In genomic region chr10:122866757-122867482, GRCh38 we compare ENCODE assay signal across 18 cellular contexts. TPM values are rescaled to one million over a fixed set of nuclear protein-coding genes. Genes with fewer than 3 reads are reported as not detected.
"Had no signal": no experiment of that assay in that cellular context is flagged by ENCODE, and none has a peak within 500 bp of the region (broad histone marks: within the 10 kb centered on the region; RNA-seq: fewer than 3 reads in every experiment).

No MANE protein-coding gene starts in this region.

RNA-seq across cellular contexts. Expression of gene FAM24B, which starts 12.5 kb away (rescaled TPM):
- total RNA-seq: hepatocyte, neural crest cell, progenitor cell of endocrine pancreas had no signal
- polyA plus RNA-seq: hepatocyte had no signal

RNA-seq across cellular contexts. Expression of gene CUZD1, which starts 21.3 kb away (rescaled TPM):
- total RNA-seq: hepatocyte, neural crest cell, progenitor cell of endocrine pancreas had no signal
- polyA plus RNA-seq: hepatocyte had no signal

RNA-seq across cellular contexts. Expression of gene FAM24A, which starts 43.5 kb away (rescaled TPM):
- total RNA-seq: activated CD4-positive, alpha-beta memory T cell treated with anti-CD3 and anti-CD28 coated beads, Interleukin-2, amount 10 ng/mL, durations not matched to agents 7 days and 5 days; activated CD8-positive, alpha-beta memory T cell treated with anti-CD3 and anti-CD28 coated beads, Interleukin-2, amount 10 ng/mL, durations not matched to agents 7 days and 5 days; adrenal gland; colonic mucosa; glomerular endothelial cell; hepatocyte; left lobe of liver; lung microvascular endothelial cell; neural crest cell; omental fat pad; progenitor cell of endocrine pancreas; right atrium auricular region; skeletal muscle tissue; T-helper 2 cell treated with Interferon-gamma antibody and Interleukin-4, amounts not matched to agents 100 ng/mL and 5 ng/mL, for 36 hours; tibial nerve; uterus; WTC11 had no signal
- polyA plus RNA-seq: adrenal gland, esophagus, hepatocyte had no signal
